10 cellular contexts compared by ENCODE assay signal in the genomic region with DNA sequence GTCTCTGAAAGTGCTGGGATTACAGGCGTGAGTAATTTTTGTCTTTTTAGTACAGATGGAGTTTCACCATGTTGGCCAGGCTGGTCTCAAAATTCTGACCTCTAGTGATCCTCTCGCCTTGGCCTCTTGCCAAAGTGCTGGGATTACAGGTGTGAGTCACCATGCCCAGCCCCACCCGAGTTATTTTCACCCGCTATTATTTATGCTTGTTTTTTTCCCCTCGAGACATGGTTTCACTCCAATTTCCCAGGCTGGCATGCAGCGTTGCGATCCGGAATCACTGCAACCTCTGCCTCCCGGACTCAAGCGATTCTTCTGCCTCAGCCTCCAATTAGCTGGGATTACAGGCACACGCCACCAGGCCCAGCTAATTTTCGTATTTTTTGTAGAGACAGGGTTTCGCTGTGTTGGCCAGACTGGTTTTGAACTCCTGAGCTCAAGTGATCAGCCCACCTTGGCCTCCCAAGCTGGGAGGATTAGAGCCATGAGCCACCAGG. TPM values are rescaled to one million over a fixed set of nuclear protein-coding genes. Genes with fewer than 3 reads are reported as not detected.
DNase-seq lines count a peak whose midpoint lies in the region; ATAC-seq and TF ChIP-seq lines count a peak whose summit lies in the region.
"Had no signal": no experiment of that assay in that cellular context is flagged by ENCODE, and none has a peak within 500 bp of the region (broad histone marks: within the 10 kb centered on the region; RNA-seq: fewer than 3 reads in every experiment).

No MANE protein-coding gene starts in this region.

- peaks cover 12 to 18% of the 10 kb centered on the region in 2 experiments; a peak in 3 of 4 replicates for H3K36me3 ChIP-seq in HCT116 (ENCODE audit: control insufficient read depth in 1 of 2, insufficient read depth in 2 of 2, low read length in 2 of 2)
- no peaks in the 10 kb centered on the region for H3K36me3 ChIP-seq in hepatocyte (replicated peaks; ENCODE audit: insufficient read depth, low read depth)

- BruUV-seq in HCT116 (replicated peaks; lab: Mats Ljungman, UMichigan) = no TSS peak

- H3K27me3 ChIP-seq in HCT116 (ENCODE audit: insufficient read depth, low read length) (no peaks in the 10 kb centered on the region), hepatocyte (no peaks in the 10 kb centered on the region)

- CTCF ChIA-PET in HCT116 (lab: Charles Lee) = no interaction called here

- no peaks in the 10 kb centered on the region for H3K9me2 ChIP-seq in HCT116 (ENCODE audit: insufficient read depth)
- H3K9me2 ChIP-seq in hepatocyte (replicated peaks; ENCODE audit: insufficient read depth) = no peaks in the 10 kb centered on the region

- intact Hi-C loops in HCT116 (cut with micrococcal nuclease) = no loop called here

- peak overlapping the region; percentile 17; the same call in 1 of the 2 replicates for H3K27ac ChIP-seq in HCT116 (ENCODE audit: low read depth, low read length)
- peak overlapping the region; percentile 62 for H3K27ac ChIP-seq in hepatocyte

- no peak overlapping the region for H3K4me3 ChIP-seq in AG10803 (ENCODE audit: low read length)
- no peak overlapping the region for H3K4me3 ChIP-seq in HCT116 (replicated peaks in 1 of 2; ENCODE audit: low read depth in 1 of 2, low read length in 2 of 2)
- no peak overlapping the region for H3K4me3 ChIP-seq in hepatocyte

- H3K9ac ChIP-seq in HCT116 (ENCODE audit: low read length) = no peak overlapping the region

- H3K9me3 ChIP-seq in HCT116 (ENCODE audit: control insufficient read depth in 1 of 2, insufficient read depth in 1 of 2, low read depth in 1 of 2, low read length in 2 of 2) (no peaks in the 10 kb centered on the region), hepatocyte (ENCODE audit: low read depth) (no peaks in the 10 kb centered on the region)

- TF ChIP-seq POLR2A in HCT116 (IDR thresholded peaks at IDR 0.05; ENCODE audit: borderline replicate concordance, extremely low read depth, insufficient read depth, insufficient read length) = no peak

- H3K4me1 ChIP-seq in HCT116 (ENCODE audit: control insufficient read depth in 1 of 2, insufficient read depth in 2 of 2, low read length in 2 of 2) = peaks cover 0 to 3% of the 10 kb centered on the region in 2 experiments; a peak in 1 of 4 replicates
- no peaks in the 10 kb centered on the region for H3K4me1 ChIP-seq in hepatocyte (ENCODE audit: insufficient read depth)

- no peak for TF ChIP-seq CTCF in AG10803 (conservative IDR thresholded peaks at IDR 0.05; ENCODE audit: low read length)
- TF ChIP-seq CTCF in HCT116 (IDR thresholded peaks at IDR 0.05 in 2 of 3, conservative IDR thresholded peaks at IDR 0.05 in 1 of 3; ENCODE audit: borderline replicate concordance in 1 of 3, insufficient read depth in 1 of 3, low read depth in 2 of 3, low read length in 2 of 3) = no peak
- no peak for TF ChIP-seq CTCF in hepatocyte (IDR thresholded peaks at IDR 0.05; ENCODE audit: poor library complexity)

- H2AFZ ChIP-seq in HCT116 (ENCODE audit: low read depth, low read length, poor library complexity, severe bottlenecking) (no peak overlapping the region), hepatocyte (no peak overlapping the region)

- no peak overlapping the region for H3K4me2 ChIP-seq in HCT116 (ENCODE audit: low read length)
- H3K4me2 ChIP-seq in hepatocyte = peak overlapping the region; percentile 20

- RAD21 ChIA-PET in HCT116 (lab: Charles Lee; ENCODE audit: low non-redundant PET in 1 of 2, low total read pairs in 2 of 2, uncharacterized antibody in 2 of 2, unreplicated experiment in 2 of 2) = no interaction called here

- peaks cover under 1% of the 10 kb centered on the region; the same call in 1 of the 2 replicates for H4K20me1 ChIP-seq in HCT116 (ENCODE audit: insufficient read depth)
- H4K20me1 ChIP-seq in hepatocyte (ENCODE audit: insufficient read depth, poor library complexity, severe bottlenecking) = no peaks in the 10 kb centered on the region

- 70% methylated on average over 13 of the region's 13 CpGs for WGBS in hepatocyte (ENCODE audit: low lambda C conversion rate, missing lambda C conversion rate)

- TF ChIP-seq RAD21 in HCT116 (IDR thresholded peaks at IDR 0.05; ENCODE audit: low read depth) = no peak

- DNase-seq in AG10803 (ENCODE audit: low read depth) = peak; percentile 27
- no peak for DNase-seq in HCT116 (ENCODE audit: low read depth, low spot score)
- peak; percentile 92 for DNase-seq in RPMI8226
- peak; percentile 49 for DNase-seq in hepatocyte (ENCODE audit: low spot score)
- no peak for DNase-seq in T-helper 2 cell
- no peak for DNase-seq in NCI-H1105 (lab: John Stamatoyannopoulos, UW)
- DNase-seq: activated CD4-positive, alpha-beta memory T cell treated with anti-CD3 and anti-CD28 coated beads for 36 hours; activated naive CD4-positive, alpha-beta T cell treated with Interleukin-2 at 50 U/mL for 16 hours had no signal

- H3K79me2 ChIP-seq in HCT116 (ENCODE audit: insufficient read depth, low read length) (peaks cover 6% of the 10 kb centered on the region; the same call in 1 of the 2 replicates), hepatocyte (peaks cover 4% of the 10 kb centered on the region)

- POLR2A ChIA-PET in HCT116 (lab: Charles Lee) = interaction anchor here (0.6 to 2.7 kb wide), 4 partner anchors 9 to 73 kb away, joined by 3 to 22 read pairs (median 4); partner anchors contain the start of genes LASP1 and RPL23

- ATAC-seq in HCT116 (no peak), GM21529 (IDR thresholded peaks at IDR 0.05; ENCODE audit: unreplicated experiment) (no peak), HG03442 (IDR thresholded peaks at IDR 0.05; ENCODE audit: unreplicated experiment) (no peak)

TF ChIP-seq in HCT116, 20 proteins besides CTCF, POLR2A, EP300 and RAD21:
- TF ChIP-seq CEBPB (IDR thresholded peaks at IDR 0.05; ENCODE audit: low read depth) (no peak), POLR2AphosphoS5 (IDR thresholded peaks at IDR 0.05; ENCODE audit: low read depth, low read length) (0 out of 2 replicates have a peak, but pooled peaks have one; percentile 8)

RNA-seq across cellular contexts. Expression of gene RPL23, which starts 9.2 kb away (rescaled TPM):
- total RNA-seq in HCT116 (2021; ENCODE audit: unreplicated experiment) (1,631 TPM), hepatocyte (1,384 and 1,482 TPM in 2 replicates)
- polyA plus RNA-seq in HCT116 (2012) = 2,133 and 2,505 TPM in 2 replicates
- 479 and 491 TPM in 2 replicates for polyA plus RNA-seq in hepatocyte

RNA-seq across cellular contexts. Expression of gene CWC25, which starts 19.2 kb away (rescaled TPM):
- total RNA-seq in HCT116 (2021; ENCODE audit: unreplicated experiment) (23.9 TPM), hepatocyte (10.0 and 11.0 TPM in 2 replicates)
- 14.1 and 17.2 TPM in 2 replicates for polyA plus RNA-seq in HCT116 (2012)
- 16.5 and 18.5 TPM in 2 replicates for polyA plus RNA-seq in hepatocyte

RNA-seq across cellular contexts. Expression of gene LASP1, which starts 25.5 kb away (rescaled TPM):
- 149 TPM for total RNA-seq in HCT116 (2021; ENCODE audit: unreplicated experiment)
- 126 and 129 TPM in 2 replicates for polyA plus RNA-seq in HCT116 (2012)
- total RNA-seq in hepatocyte = 214 and 238 TPM in 2 replicates
- polyA plus RNA-seq in hepatocyte = 131 and 141 TPM in 2 replicates

RNA-seq across cellular contexts. Expression of gene PIP4K2B, which starts 45.0 kb away (rescaled TPM):
- total RNA-seq in HCT116 (2021; ENCODE audit: unreplicated experiment) (40.3 TPM), hepatocyte (39.3 and 46.8 TPM in 2 replicates)
- polyA plus RNA-seq in HCT116 (2012) = 23.3 and 29.5 TPM in 2 replicates
- polyA plus RNA-seq in hepatocyte = 8.2 and 11.1 TPM in 2 replicates

Comparison
In these comparisons a context has a peak if more than half of its experiments do, and no peak if none do; other contexts are left out.
1. DNase-seq: peak in AG10803 (single experiment), RPMI8226 (single experiment) and hepatocyte (single experiment); none in HCT116 (single experiment), T-helper 2 cell (0 of 5) and NCI-H1105 (single experiment).